ENCODE assay signal across 2 cellular contexts in the genomic region with DNA sequence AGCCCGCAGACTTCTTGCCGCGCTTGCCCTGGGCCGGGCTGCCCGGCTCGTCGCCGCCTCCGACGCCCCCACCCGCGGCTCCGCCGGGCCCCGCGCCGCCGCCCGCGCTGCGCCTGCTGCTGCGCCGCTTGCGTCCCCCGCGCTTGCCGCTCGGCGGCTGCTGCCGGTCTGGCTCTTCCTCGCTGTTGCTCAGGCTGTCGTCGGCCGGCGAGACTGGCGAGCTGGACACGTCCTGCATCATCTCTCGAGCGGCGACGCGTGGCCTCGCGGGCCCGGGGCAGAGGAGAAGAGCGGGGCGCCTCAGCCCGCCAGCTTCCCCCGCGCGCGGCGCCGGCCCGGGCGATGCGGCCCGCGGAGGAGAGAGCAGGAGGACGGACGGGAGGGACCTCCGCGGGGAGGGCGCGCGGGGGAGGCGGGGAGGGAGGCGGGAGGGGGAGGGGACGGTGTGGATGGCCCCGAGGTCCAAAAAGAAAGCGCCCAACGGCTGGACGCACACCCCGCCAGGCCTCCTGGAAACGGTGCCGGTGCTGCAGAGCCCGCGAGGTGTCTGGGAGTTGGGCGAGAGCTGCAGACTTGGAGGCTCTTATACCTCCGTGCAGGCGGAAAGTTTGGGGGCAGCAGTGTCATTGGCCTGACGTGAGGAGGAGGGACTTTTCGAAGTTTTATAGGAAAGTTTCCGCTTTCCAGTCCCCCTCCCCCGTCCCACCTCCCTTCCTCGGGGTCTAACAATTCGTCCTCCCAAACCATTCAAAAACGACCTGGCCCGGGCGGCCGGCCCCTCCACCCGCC.
TF ChIP-seq lines count a peak whose summit lies in the region.

TWIST1 (minus strand) TSS at position 556 of the 789 bp plus-strand sequence; CDS start at position 241, 315 bp downstream.

TF ChIP-seq in HEK293, 187 proteins besides CTCF, POLR2A, EP300 and RAD21 (continued from another document and continues in another):
- TF ChIP-seq ZBTB49 (tag by site-specific recombination; IDR thresholded peaks at IDR 0.05; ENCODE audit: low read depth), result no peak
- TF ChIP-seq KLF7 (tag by site-specific recombination; IDR thresholded peaks at IDR 0.05; ENCODE audit: borderline replicate concordance), result no peak
- TF ChIP-seq, protein P1, sequence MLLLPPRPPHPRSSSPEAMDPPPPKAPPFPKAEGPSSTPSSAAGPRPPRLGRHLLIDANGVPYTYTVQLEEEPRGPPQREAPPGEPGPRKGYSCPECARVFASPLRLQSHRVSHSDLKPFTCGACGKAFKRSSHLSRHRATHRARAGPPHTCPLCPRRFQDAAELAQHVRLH (tag by site-specific recombination; IDR thresholded peaks at IDR 0.05), result no peak
- TF ChIP-seq TRIM28 (IDR thresholded peaks at IDR 0.05; ENCODE audit: borderline replicate concordance, low read length), result no peak
- TF ChIP-seq KLF1 (tag by site-specific recombination; IDR thresholded peaks at IDR 0.05), result no peak
- TF ChIP-seq KLF10 (tag by site-specific recombination; IDR thresholded peaks at IDR 0.05), result no peak
- no peak for TF ChIP-seq ZFP37 (tag by site-specific recombination; IDR thresholded peaks at IDR 0.05)
- TF ChIP-seq ZBTB21 (tag by site-specific recombination; IDR thresholded peaks at IDR 0.05), result no peak
- no peak for TF ChIP-seq ZNF658 (tag by site-specific recombination; IDR thresholded peaks at IDR 0.05)
- no peak for TF ChIP-seq ZNF114 (tag by site-specific recombination; IDR thresholded peaks at IDR 0.05)
- TF ChIP-seq ZBTB8A (tag by site-specific recombination; IDR thresholded peaks at IDR 0.05), result peak; percentile 53
- TF ChIP-seq, protein P2, sequence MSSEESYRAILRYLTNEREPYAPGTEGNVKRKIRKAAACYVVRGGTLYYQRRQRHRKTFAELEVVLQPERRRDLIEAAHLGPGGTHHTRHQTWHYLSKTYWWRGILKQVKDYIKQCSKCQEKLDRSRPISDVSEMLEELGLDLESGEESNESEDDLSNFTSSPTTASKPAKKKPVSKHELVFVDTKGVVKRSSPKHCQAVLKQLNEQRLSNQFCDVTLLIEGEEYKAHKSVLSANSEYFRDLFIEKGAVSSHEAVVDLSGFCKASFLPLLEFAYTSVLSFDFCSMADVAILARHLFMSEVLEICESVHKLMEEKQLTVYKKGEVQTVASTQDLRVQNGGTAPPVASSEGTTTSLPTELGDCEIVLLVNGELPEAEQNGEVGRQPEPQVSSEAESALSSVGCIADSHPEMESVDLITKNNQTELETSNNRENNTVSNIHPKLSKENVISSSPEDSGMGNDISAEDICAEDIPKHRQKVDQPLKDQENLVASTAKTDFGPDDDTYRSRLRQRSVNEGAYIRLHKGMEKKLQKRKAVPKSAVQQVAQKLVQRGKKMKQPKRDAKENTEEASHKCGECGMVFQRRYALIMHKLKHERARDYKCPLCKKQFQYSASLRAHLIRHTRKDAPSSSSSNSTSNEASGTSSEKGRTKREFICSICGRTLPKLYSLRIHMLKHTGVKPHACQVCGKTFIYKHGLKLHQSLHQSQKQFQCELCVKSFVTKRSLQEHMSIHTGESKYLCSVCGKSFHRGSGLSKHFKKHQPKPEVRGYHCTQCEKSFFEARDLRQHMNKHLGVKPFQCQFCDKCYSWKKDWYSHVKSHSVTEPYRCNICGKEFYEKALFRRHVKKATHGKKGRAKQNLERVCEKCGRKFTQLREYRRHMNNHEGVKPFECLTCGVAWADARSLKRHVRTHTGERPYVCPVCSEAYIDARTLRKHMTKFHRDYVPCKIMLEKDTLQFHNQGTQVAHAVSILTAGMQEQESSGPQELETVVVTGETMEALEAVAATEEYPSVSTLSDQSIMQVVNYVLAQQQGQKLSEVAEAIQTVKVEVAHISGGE (tag by site-specific recombination; conservative IDR thresholded peaks at IDR 0.05; ENCODE audit: low read depth), result peak; percentile 28; the same call in 1 of the 2 replicates
- no peak for TF ChIP-seq ZNF843 (tag by site-specific recombination; IDR thresholded peaks at IDR 0.05)
- no peak for TF ChIP-seq ZNF248 (tag by site-specific recombination; IDR thresholded peaks at IDR 0.05)
- TF ChIP-seq ZNF514 (tag by site-specific recombination; IDR thresholded peaks at IDR 0.05), result no peak
- TF ChIP-seq ZNF416 (tag by site-specific recombination; IDR thresholded peaks at IDR 0.05), result no peak
- no peak for TF ChIP-seq ZNF133 (tag by site-specific recombination; IDR thresholded peaks at IDR 0.05)
- no peak for TF ChIP-seq ZNF501 (tag by site-specific recombination; IDR thresholded peaks at IDR 0.05)
- TF ChIP-seq GLIS1 (tag by site-specific recombination; IDR thresholded peaks at IDR 0.05), result no peak
- no peak for TF ChIP-seq ZNF768 (tag by site-specific recombination; IDR thresholded peaks at IDR 0.05)
- no peak for TF ChIP-seq ZNF423 (tag by site-specific recombination; IDR thresholded peaks at IDR 0.05)
- no peak for TF ChIP-seq ZIC2 (tag by site-specific recombination; IDR thresholded peaks at IDR 0.05)
- no peak for TF ChIP-seq ZNF48 (tag by site-specific recombination; IDR thresholded peaks at IDR 0.05)
- peak; percentile 33; the same call in 1 of the 2 replicates for TF ChIP-seq ZEB2 (tag by site-specific recombination; IDR thresholded peaks at IDR 0.05)

TF ChIP-seq in SK-N-SH treated with all-trans-retinoic acid at 6 μM for 48 hours, 23 proteins besides CTCF, POLR2A, EP300 and RAD21 (continued from another document):
- TF ChIP-seq, protein P3, sequence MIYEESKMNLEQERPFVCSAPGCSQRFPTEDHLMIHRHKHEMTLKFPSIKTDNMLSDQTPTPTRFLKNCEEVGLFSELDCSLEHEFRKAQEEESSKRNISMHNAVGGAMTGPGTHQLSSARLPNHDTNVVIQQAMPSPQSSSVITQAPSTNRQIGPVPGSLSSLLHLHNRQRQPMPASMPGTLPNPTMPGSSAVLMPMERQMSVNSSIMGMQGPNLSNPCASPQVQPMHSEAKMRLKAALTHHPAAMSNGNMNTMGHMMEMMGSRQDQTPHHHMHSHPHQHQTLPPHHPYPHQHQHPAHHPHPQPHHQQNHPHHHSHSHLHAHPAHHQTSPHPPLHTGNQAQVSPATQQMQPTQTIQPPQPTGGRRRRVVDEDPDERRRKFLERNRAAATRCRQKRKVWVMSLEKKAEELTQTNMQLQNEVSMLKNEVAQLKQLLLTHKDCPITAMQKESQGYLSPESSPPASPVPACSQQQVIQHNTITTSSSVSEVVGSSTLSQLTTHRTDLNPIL (CRISPR knock-in tag; IDR thresholded peaks at IDR 0.05; ENCODE audit: low read depth), result no peak
- TF ChIP-seq PATZ1 (CRISPR knock-in tag; IDR thresholded peaks at IDR 0.05; ENCODE audit: borderline replicate concordance), result peak; percentile 28; the same call in 1 of the 2 replicates
- TF ChIP-seq SNAI2 (CRISPR knock-in tag; IDR thresholded peaks at IDR 0.05), result no peak
- no peak for TF ChIP-seq BACH2 (CRISPR knock-in tag; IDR thresholded peaks at IDR 0.05; ENCODE audit: borderline replicate concordance)
- TF ChIP-seq ZNF70 (CRISPR knock-in tag; IDR thresholded peaks at IDR 0.05), result 0 out of 2 replicates have a peak, but pooled peaks have one; percentile 36
- TF ChIP-seq OSR1 (CRISPR knock-in tag; IDR thresholded peaks at IDR 0.05), result no peak
- TF ChIP-seq POU6F1 (CRISPR knock-in tag; IDR thresholded peaks at IDR 0.05; ENCODE audit: borderline replicate concordance, low read depth), result no peak
- no peak for TF ChIP-seq ZFP30 (CRISPR knock-in tag; IDR thresholded peaks at IDR 0.05)
